ENCODE assay signal across 1 cellular context in the genomic region with DNA sequence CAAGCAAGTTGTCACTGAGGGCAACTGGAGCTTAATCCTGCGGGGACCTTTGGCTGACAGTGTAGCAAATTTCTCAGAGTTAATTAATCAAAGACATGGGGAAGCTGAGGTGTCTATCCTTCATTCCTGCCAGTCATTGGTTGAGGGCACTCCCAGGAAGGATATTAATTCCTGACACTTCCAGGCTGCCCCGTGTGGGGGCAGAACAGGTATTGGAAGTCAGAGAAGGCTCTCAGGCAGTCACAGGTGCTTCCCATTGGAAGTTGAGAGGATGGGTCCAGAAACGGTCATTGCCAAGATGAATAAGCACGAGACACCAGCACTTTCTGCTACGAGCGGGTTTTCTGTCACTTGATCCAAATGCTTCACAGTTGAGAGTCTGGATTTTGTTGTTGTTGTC.
TF ChIP-seq lines count a peak whose summit lies in the region.

No MANE protein-coding gene starts in this region.

TF ChIP-seq in GM23338, 12 proteins besides CTCF, POLR2A, EP300 and RAD21 (continued from another document):
- TF ChIP-seq, protein P1, sequence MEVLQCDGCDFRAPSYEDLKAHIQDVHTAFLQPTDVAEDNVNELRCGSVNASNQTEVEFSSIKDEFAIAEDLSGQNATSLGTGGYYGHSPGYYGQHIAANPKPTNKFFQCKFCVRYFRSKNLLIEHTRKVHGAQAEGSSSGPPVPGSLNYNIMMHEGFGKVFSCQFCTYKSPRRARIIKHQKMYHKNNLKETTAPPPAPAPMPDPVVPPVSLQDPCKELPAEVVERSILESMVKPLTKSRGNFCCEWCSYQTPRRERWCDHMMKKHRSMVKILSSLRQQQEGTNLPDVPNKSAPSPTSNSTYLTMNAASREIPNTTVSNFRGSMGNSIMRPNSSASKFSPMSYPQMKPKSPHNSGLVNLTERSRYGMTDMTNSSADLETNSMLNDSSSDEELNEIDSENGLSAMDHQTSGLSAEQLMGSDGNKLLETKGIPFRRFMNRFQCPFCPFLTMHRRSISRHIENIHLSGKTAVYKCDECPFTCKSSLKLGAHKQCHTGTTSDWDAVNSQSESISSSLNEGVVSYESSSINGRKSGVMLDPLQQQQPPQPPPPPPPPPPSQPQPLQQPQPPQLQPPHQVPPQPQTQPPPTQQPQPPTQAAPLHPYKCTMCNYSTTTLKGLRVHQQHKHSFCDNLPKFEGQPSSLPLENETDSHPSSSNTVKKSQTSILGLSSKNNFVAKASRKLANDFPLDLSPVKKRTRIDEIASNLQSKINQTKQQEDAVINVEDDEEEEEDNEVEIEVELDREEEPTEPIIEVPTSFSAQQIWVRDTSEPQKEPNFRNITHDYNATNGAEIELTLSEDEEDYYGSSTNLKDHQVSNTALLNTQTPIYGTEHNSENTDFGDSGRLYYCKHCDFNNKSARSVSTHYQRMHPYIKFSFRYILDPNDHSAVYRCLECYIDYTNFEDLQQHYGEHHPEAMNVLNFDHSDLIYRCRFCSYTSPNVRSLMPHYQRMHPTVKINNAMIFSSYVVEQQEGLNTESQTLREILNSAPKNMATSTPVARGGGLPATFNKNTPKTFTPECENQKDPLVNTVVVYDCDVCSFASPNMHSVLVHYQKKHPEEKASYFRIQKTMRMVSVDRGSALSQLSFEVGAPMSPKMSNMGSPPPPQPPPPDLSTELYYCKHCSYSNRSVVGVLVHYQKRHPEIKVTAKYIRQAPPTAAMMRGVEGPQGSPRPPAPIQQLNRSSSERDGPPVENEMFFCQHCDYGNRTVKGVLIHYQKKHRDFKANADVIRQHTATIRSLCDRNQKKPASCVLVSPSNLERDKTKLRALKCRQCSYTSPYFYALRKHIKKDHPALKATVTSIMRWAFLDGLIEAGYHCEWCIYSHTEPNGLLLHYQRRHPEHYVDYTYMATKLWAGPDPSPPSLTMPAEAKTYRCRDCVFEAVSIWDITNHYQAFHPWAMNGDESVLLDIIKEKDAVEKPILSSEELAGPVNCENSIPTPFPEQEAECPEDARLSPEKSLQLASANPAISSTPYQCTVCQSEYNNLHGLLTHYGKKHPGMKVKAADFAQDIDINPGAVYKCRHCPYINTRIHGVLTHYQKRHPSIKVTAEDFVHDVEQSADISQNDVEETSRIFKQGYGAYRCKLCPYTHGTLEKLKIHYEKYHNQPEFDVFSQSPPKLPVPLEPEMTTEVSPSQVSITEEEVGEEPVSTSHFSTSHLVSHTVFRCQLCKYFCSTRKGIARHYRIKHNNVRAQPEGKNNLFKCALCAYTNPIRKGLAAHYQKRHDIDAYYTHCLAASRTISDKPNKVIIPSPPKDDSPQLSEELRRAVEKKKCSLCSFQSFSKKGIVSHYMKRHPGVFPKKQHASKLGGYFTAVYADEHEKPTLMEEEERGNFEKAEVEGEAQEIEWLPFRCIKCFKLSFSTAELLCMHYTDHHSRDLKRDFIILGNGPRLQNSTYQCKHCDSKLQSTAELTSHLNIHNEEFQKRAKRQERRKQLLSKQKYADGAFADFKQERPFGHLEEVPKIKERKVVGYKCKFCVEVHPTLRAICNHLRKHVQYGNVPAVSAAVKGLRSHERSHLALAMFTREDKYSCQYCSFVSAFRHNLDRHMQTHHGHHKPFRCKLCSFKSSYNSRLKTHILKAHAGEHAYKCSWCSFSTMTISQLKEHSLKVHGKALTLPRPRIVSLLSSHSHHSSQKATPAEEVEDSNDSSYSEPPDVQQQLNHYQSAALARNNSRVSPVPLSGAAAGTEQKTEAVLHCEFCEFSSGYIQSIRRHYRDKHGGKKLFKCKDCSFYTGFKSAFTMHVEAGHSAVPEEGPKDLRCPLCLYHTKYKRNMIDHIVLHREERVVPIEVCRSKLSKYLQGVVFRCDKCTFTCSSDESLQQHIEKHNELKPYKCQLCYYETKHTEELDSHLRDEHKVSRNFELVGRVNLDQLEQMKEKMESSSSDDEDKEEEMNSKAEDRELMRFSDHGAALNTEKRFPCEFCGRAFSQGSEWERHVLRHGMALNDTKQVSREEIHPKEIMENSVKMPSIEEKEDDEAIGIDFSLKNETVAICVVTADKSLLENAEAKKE (CRISPR knock-in tag; IDR thresholded peaks at IDR 0.05) = no peak
- TF ChIP-seq EZH2 (IDR thresholded peaks at IDR 0.05; ENCODE audit: low read depth, unreplicated experiment) = no peak
- no peak for TF ChIP-seq ZNF114 (CRISPR knock-in tag; IDR thresholded peaks at IDR 0.05)
- no peak for TF ChIP-seq EZH2phosphoT487 (IDR thresholded peaks at IDR 0.05; ENCODE audit: unreplicated experiment)
- TF ChIP-seq STAT1 (IDR thresholded peaks at IDR 0.05; ENCODE audit: unreplicated experiment) = no peak
- TF ChIP-seq CREB1 (CRISPR knock-in tag; IDR thresholded peaks at IDR 0.05; ENCODE audit: low read depth) = no peak
- TF ChIP-seq, protein P2, sequence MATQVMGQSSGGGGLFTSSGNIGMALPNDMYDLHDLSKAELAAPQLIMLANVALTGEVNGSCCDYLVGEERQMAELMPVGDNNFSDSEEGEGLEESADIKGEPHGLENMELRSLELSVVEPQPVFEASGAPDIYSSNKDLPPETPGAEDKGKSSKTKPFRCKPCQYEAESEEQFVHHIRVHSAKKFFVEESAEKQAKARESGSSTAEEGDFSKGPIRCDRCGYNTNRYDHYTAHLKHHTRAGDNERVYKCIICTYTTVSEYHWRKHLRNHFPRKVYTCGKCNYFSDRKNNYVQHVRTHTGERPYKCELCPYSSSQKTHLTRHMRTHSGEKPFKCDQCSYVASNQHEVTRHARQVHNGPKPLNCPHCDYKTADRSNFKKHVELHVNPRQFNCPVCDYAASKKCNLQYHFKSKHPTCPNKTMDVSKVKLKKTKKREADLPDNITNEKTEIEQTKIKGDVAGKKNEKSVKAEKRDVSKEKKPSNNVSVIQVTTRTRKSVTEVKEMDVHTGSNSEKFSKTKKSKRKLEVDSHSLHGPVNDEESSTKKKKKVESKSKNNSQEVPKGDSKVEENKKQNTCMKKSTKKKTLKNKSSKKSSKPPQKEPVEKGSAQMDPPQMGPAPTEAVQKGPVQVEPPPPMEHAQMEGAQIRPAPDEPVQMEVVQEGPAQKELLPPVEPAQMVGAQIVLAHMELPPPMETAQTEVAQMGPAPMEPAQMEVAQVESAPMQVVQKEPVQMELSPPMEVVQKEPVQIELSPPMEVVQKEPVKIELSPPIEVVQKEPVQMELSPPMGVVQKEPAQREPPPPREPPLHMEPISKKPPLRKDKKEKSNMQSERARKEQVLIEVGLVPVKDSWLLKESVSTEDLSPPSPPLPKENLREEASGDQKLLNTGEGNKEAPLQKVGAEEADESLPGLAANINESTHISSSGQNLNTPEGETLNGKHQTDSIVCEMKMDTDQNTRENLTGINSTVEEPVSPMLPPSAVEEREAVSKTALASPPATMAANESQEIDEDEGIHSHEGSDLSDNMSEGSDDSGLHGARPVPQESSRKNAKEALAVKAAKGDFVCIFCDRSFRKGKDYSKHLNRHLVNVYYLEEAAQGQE (IDR thresholded peaks at IDR 0.05; ENCODE audit: unreplicated experiment) = no peak
- no peak for TF ChIP-seq POLR2AphosphoS5 (IDR thresholded peaks at IDR 0.05; ENCODE audit: low read depth)
- TF ChIP-seq JUNB (IDR thresholded peaks at IDR 0.05; ENCODE audit: unreplicated experiment) = no peak
TF ChIP-seq in GM23338: peak in this region for 0.
